30 cellular contexts compared by ENCODE assay signal in genomic region chr10:126618466-126618865, GRCh38. TPM values are rescaled to one million over a fixed set of nuclear protein-coding genes. Genes with fewer than 3 reads are reported as not detected.
DNase-seq lines count a peak whose midpoint lies in the region; ATAC-seq and TF ChIP-seq lines count a peak whose summit lies in the region.
"Had no signal": no experiment of that assay in that cellular context is flagged by ENCODE, and none has a peak within 500 bp of the region (broad histone marks: within the 10 kb centered on the region; RNA-seq: fewer than 3 reads in every experiment).

No MANE protein-coding gene starts in this region.

- H3K27ac ChIP-seq in ACC112 (ENCODE audit: low read depth, low read length), result peak overlapping the region; percentile 35; the same call in 1 of the 2 replicates
- H3K27ac ChIP-seq in mesenchymal stem cell (ENCODE audit: low read length, poor library complexity, severe bottlenecking), result no peak overlapping the region
- no peak overlapping the region for H3K27ac ChIP-seq in ascending aorta
- H3K27ac ChIP-seq: 22Rv1, HL-60, SK-N-MC had no signal

- no peak overlapping the region for H2AK5ac ChIP-seq in mesenchymal stem cell (ENCODE audit: low read length, severe bottlenecking)

- peak; percentile 19 for DNase-seq in RPMI7951 (ENCODE audit: low read depth)
- DNase-seq in chondrocyte (ENCODE audit: low spot score), result no peak
- DNase-seq in mesenchymal stem cell, result peak; percentile 7
- no peak for DNase-seq in EL
- DNase-seq in ascending aorta (ENCODE audit: low spot score in 2 of 2), result no peak
- DNase-seq: AML-193; C1 segment of cervical spinal cord; Calu3; CD8-positive, alpha-beta T cell; DMS153; HFFc6; KBM-7; NCI-H1105; NCI-H146; NCI-H2029; NCI-H2171; NCI-H345; NCI-H524 treated with DMSO at 0.1 percent for 48 hours; NCI-H82; OCI-M1; RPMI8226; SHP77 treated with DMSO at 0.1 percent for 48 hours; SW 1271 had no signal

- peak overlapping the region; percentile 55 for H3K9ac ChIP-seq in mesenchymal stem cell (ENCODE audit: low read length)

- H3K23ac ChIP-seq in mesenchymal stem cell (ENCODE audit: low read length in 2 of 2), result no peak overlapping the region

- no peak overlapping the region for H2BK12ac ChIP-seq in mesenchymal stem cell (ENCODE audit: low read length in 2 of 2)

- no peaks in the 10 kb centered on the region for H3K9me3 Mint-ChIP-seq in chondrocyte (ENCODE audit: low read depth)

- no peak overlapping the region for H2BK5ac ChIP-seq in mesenchymal stem cell (ENCODE audit: low read depth, low read length, poor library complexity, severe bottlenecking)

- intact Hi-C loops in ascending aorta (cut with DNase I), result no loop called here

- no peaks in the 10 kb centered on the region for H3K36me3 Mint-ChIP-seq in chondrocyte (ENCODE audit: low read depth)
- H3K36me3 Mint-ChIP-seq: CD8-positive, alpha-beta T cell had no signal

- H3K27me3 ChIP-seq in ACC112 (ENCODE audit: insufficient read depth, low read length), result no peaks in the 10 kb centered on the region
- H3K27me3 ChIP-seq in mesenchymal stem cell (ENCODE audit: control insufficient read depth in 1 of 2, insufficient read depth in 1 of 2, low read length in 2 of 2), result peaks cover 0 to 3% of the 10 kb centered on the region in 2 experiments
- no peaks in the 10 kb centered on the region for H3K27me3 ChIP-seq in ascending aorta

- no peaks in the 10 kb centered on the region for H3K36me3 ChIP-seq in ACC112 (ENCODE audit: insufficient read depth, low read length)
- no peaks in the 10 kb centered on the region for H3K36me3 ChIP-seq in mesenchymal stem cell (ENCODE audit: control insufficient read depth in 1 of 2, insufficient read depth in 2 of 2, low read depth in 1 of 2, low read length in 2 of 2)
- H3K36me3 ChIP-seq in ascending aorta, result no peaks in the 10 kb centered on the region

- H4K8ac ChIP-seq in mesenchymal stem cell (ENCODE audit: low read length), result no peak overlapping the region

- H2BK15ac ChIP-seq in mesenchymal stem cell (ENCODE audit: low read depth, poor library complexity, severe bottlenecking), result no peak overlapping the region

- peak overlapping the region; percentile 47 for H3K27ac Mint-ChIP-seq in chondrocyte (ENCODE audit: unreplicated experiment)
- H3K27ac Mint-ChIP-seq: CD8-positive, alpha-beta T cell; HFFc6 had no signal

- H3K4me3 ChIP-seq in ACC112 (ENCODE audit: low read depth, low read length) (no peak overlapping the region), mesenchymal stem cell (ENCODE audit: insufficient read depth in 1 of 2, low read depth in 1 of 2, low read length in 2 of 2) (peak overlapping the region in 1 of 2 experiments; percentile 46), ascending aorta (no peak overlapping the region)
- H3K4me3 ChIP-seq: SK-N-MC had no signal

- H3K4me1 ChIP-seq in ACC112 (ENCODE audit: control insufficient read depth, insufficient read depth, low read length, unreplicated experiment) (peaks cover 19% of the 10 kb centered on the region), mesenchymal stem cell (ENCODE audit: control insufficient read depth, insufficient read depth, low read depth, low read length) (peaks cover 2% of the 10 kb centered on the region), ascending aorta (no peaks in the 10 kb centered on the region)

- no peaks in the 10 kb centered on the region for H3K79me1 ChIP-seq in mesenchymal stem cell (replicated peaks; ENCODE audit: low read length, poor library complexity, severe bottlenecking)

- no peaks in the 10 kb centered on the region for H3K79me2 ChIP-seq in ACC112 (ENCODE audit: control insufficient read depth, insufficient read depth, low read length, unreplicated experiment)

- no peak overlapping the region for H3K4me2 ChIP-seq in mesenchymal stem cell (ENCODE audit: low read length, poor library complexity, severe bottlenecking)

- no peak overlapping the region for H2BK120ac ChIP-seq in mesenchymal stem cell (ENCODE audit: low read depth, low read length)

- H3K9me3 ChIP-seq in mesenchymal stem cell (ENCODE audit: control insufficient read depth, low read length), result no peaks in the 10 kb centered on the region
- no peaks in the 10 kb centered on the region for H3K9me3 ChIP-seq in ascending aorta

- 54% methylated on average over 1 of the region's 1 CpG for WGBS in mesenchymal stem cell

- H3K4me3 Mint-ChIP-seq in chondrocyte (ENCODE audit: unreplicated experiment), result no peak overlapping the region
- H3K4me3 Mint-ChIP-seq: CD8-positive, alpha-beta T cell; HFFc6 had no signal

- no peaks in the 10 kb centered on the region for H3K27me3 Mint-ChIP-seq in chondrocyte (ENCODE audit: low read depth)

- no peak overlapping the region for H4K91ac ChIP-seq in mesenchymal stem cell (ENCODE audit: low read length)

- H2AFZ ChIP-seq in ACC112 (ENCODE audit: low read length, unreplicated experiment), result no peak overlapping the region
- H2AFZ ChIP-seq in mesenchymal stem cell (ENCODE audit: low read depth, low read length), result no peak overlapping the region

- H3K4ac ChIP-seq in mesenchymal stem cell (ENCODE audit: low read depth in 1 of 2, low read length in 2 of 2), result no peak overlapping the region

- ATAC-seq in HG02798 (IDR thresholded peaks at IDR 0.05; ENCODE audit: poor library complexity, unreplicated experiment) (no peak), GM21447 (IDR thresholded peaks at IDR 0.05; ENCODE audit: unreplicated experiment) (no peak)
- ATAC-seq: CD8-positive, alpha-beta T cell had no signal

- peaks cover 10% of the 10 kb centered on the region for H3K4me1 Mint-ChIP-seq in chondrocyte (ENCODE audit: low read depth)

- H3K18ac ChIP-seq in mesenchymal stem cell (ENCODE audit: low read depth in 1 of 2, low read length in 2 of 2), result no peak overlapping the region

- TF ChIP-seq CTCF in chondrocyte (IDR thresholded peaks at IDR 0.05) (no peak), ascending aorta (IDR thresholded peaks at IDR 0.05) (no peak)

- no peak overlapping the region for H3K14ac ChIP-seq in mesenchymal stem cell (ENCODE audit: low read length in 2 of 2)

RNA-seq across cellular contexts. Expression of gene C10orf90, which starts 52.0 kb away (rescaled TPM):
- total RNA-seq in RPMI7951 (2014; rRNA removed; shearing (Covaris generic)), result 0.88 and 2.5 TPM in 2 replicates
- 0.44 TPM in 1 of 3 replicates, not detected in the others for total RNA-seq in chondrocyte
- polyA plus RNA-seq in mesenchymal stem cell (2013, experiment 1 of 2), result 1.2 TPM
- polyA plus RNA-seq in mesenchymal stem cell (2013, experiment 2 of 2), result 1.2 TPM
- total RNA-seq in ascending aorta, result not detected
- total RNA-seq: Calu3; CD8-positive, alpha-beta T cell; HFFc6; HT-29 had no signal

Comparison
In these comparisons a context has a peak if more than half of its experiments do, and no peak if none do; other contexts are left out.
1. DNase-seq: peak in RPMI7951 (single experiment) and mesenchymal stem cell (single experiment); none in chondrocyte (single experiment), EL (single experiment) and ascending aorta (0 of 2).